8 cellular contexts compared by ENCODE assay signal in the genomic region with DNA sequence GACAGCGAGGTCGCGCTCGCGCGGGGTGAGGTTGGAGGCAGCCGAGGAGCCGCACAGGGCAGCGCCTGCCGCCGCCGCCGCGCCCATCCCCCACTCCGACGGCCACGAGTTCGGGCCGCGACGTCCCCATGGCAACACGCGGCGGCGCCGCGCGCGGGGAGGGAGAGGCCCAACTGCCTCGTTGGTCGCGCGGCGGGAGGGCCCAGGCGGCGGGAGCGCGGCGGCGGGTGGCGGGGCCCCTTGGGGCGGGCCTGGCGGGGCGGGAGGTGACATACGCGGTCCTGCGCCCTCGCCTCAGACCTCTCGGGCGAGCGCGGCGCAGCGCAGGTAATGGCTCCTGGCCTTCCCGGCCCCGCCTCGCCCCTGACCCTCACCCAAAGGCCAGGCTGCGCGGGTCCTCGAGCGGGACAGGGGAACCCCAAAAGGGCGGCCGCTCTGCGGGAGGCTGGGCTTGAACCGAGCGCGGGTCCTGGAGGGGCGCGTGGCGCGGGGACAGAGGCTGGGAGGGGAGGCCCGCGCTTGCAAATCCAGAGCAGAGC. TPM values are rescaled to one million over a fixed set of nuclear protein-coding genes. Genes with fewer than 3 reads are reported as not detected.
A peak's percentile ranks its signal among the peaks of the same experiment; 100 is the strongest.
DNase-seq lines count a peak whose midpoint lies in the region; ATAC-seq and TF ChIP-seq lines count a peak whose summit lies in the region.

Gene DEUP1, plus strand, starts transcription at position 297 of the 539 bp plus-strand sequence. CDS start 1,518 bp downstream, outside the sequence.

- H3K9ac ChIP-seq in ES-I3 (ENCODE audit: low read depth, low read length) (peak within 1 kb of the TSS; percentile 77; the same call in 1 of the 2 replicates), MM.1S (ENCODE audit: low read length) (no peak within 1 kb of the TSS)

- H3K79me2 ChIP-seq in MM.1S (ENCODE audit: low read length), result no peaks in the 10 kb centered on the region

- no peaks in the 10 kb centered on the region; the same call in 1 of the 2 replicates for H3K4me1 ChIP-seq in ES-I3 (ENCODE audit: insufficient read depth, low read length)
- H3K4me1 ChIP-seq in MM.1S (ENCODE audit: low read length), result no peaks in the 10 kb centered on the region
- peaks cover 0 to 4% of the 10 kb centered on the region in 2 donors for H3K4me1 ChIP-seq in right atrium auricular region

- peak within 1 kb of the TSS; percentile 52 for H3K4me3 Mint-ChIP-seq in activated naive CD4-positive, alpha-beta T cell treated with anti-CD3 and anti-CD28 coated beads, Interleukin-2, amount 10 ng/mL, durations not matched to agents 7 days and 5 days

- H3K27ac ChIP-seq in MM.1S (ENCODE audit: low read length) (no peak within 1 kb of the TSS), right atrium auricular region (no peak within 1 kb of the TSS)

- peaks cover 7% of the 10 kb centered on the region for H3K4me1 Mint-ChIP-seq in activated naive CD4-positive, alpha-beta T cell treated with anti-CD3 and anti-CD28 coated beads, Interleukin-2, amount 10 ng/mL, durations not matched to agents 7 days and 5 days

- H3K27ac Mint-ChIP-seq in activated naive CD4-positive, alpha-beta T cell treated with anti-CD3 and anti-CD28 coated beads, Interleukin-2, amount 10 ng/mL, durations not matched to agents 7 days and 5 days, result no peak within 1 kb of the TSS

- H3K9me3 Mint-ChIP-seq in activated naive CD4-positive, alpha-beta T cell treated with anti-CD3 and anti-CD28 coated beads, Interleukin-2, amount 10 ng/mL, durations not matched to agents 7 days and 5 days, result no peaks in the 10 kb centered on the region

- CTCF ChIA-PET in activated naive CD4-positive, alpha-beta T cell treated with anti-CD3 and anti-CD28 coated beads, Interleukin-2, amount 10 ng/mL, durations not matched to agents 7 days and 5 days (lab: Charles Lee), result no interaction called here

- peaks cover 33% of the 10 kb centered on the region for H3K27me3 Mint-ChIP-seq in activated naive CD4-positive, alpha-beta T cell treated with anti-CD3 and anti-CD28 coated beads, Interleukin-2, amount 10 ng/mL, durations not matched to agents 7 days and 5 days

- H3K27me3 ChIP-seq in MM.1S (replicated peaks; ENCODE audit: insufficient read depth, low read length) (no peaks in the 10 kb centered on the region), right atrium auricular region (no peaks in the 10 kb centered on the region)

- H3F3A ChIP-seq in MM.1S (ENCODE audit: insufficient read depth, low read length), result no peaks in the 10 kb centered on the region

- no peaks in the 10 kb centered on the region for H3K9me3 ChIP-seq in ES-I3 (ENCODE audit: control insufficient read depth, insufficient read depth, low read length)
- no peaks in the 10 kb centered on the region for H3K9me3 ChIP-seq in MM.1S (replicated peaks; ENCODE audit: insufficient read depth, low read length)
- no peaks in the 10 kb centered on the region for H3K9me3 ChIP-seq in right atrium auricular region

- H4K20me1 ChIP-seq in MM.1S (ENCODE audit: insufficient read depth, low read length), result no peaks in the 10 kb centered on the region

- no peak within 1 kb of the TSS for H3K4me3 ChIP-seq in MM.1S (ENCODE audit: low read length)
- H3K4me3 ChIP-seq in right atrium auricular region, result peak within 1 kb of the TSS; percentile 14 to 49

- 0 out of 2 replicates have a peak within 1 kb of the TSS, but pooled peaks have one; percentile 23 for H2AFZ ChIP-seq in MM.1S (ENCODE audit: low read length)

- peak; percentile 77 for ATAC-seq in sciatic nerve
- no peak for ATAC-seq in HG03571 (IDR thresholded peaks at IDR 0.05; ENCODE audit: unreplicated experiment)

- no peaks in the 10 kb centered on the region for H3K36me3 ChIP-seq in ES-I3 (ENCODE audit: insufficient read depth, low read length)
- no peaks in the 10 kb centered on the region for H3K36me3 ChIP-seq in MM.1S (replicated peaks; ENCODE audit: insufficient read depth, low read length)
- no peaks in the 10 kb centered on the region for H3K36me3 ChIP-seq in right atrium auricular region

- H3K36me3 Mint-ChIP-seq in activated naive CD4-positive, alpha-beta T cell treated with anti-CD3 and anti-CD28 coated beads, Interleukin-2, amount 10 ng/mL, durations not matched to agents 7 days and 5 days, result no peaks in the 10 kb centered on the region

- DNase-seq in MM.1S (peak; percentile 11), right atrium auricular region (ENCODE audit: low spot score) (no peak), sciatic nerve (ENCODE audit: low spot score) (peak; percentile 59), KBM-7 (no peak)
- peak; percentile 35 for DNase-seq in activated naive CD4-positive, alpha-beta T cell treated with anti-CD3 and anti-CD28 coated beads, Interleukin-2, amount 10 ng/mL, durations not matched to agents 7 days and 5 days
- no peak for DNase-seq in effector CD8-positive, alpha-beta T cell (lab: John Stamatoyannopoulos, UW)

- in situ Hi-C loops in KBM-7 (cut with MboI; ENCODE audit: low pct_unique_long_range_greater_than_20kb, low sequenced_read_pairs), result no loop called here

- H3K4me2 ChIP-seq in MM.1S (ENCODE audit: low read depth, low read length), result no peak within 1 kb of the TSS

- intact Hi-C loops in sciatic nerve (cut with DNase I), result no loop called here

- H3K9me2 ChIP-seq in MM.1S (replicated peaks; ENCODE audit: insufficient read depth, low read length), result no peaks in the 10 kb centered on the region

- TF ChIP-seq CTCF in MM.1S (IDR thresholded peaks at IDR 0.05; ENCODE audit: low read length) (no peak), right atrium auricular region (IDR thresholded peaks at IDR 0.05) (no peak)

RNA-seq across cellular contexts. Expression of gene DEUP1, which starts in this region (rescaled TPM):
- total RNA-seq in right atrium auricular region (not detected), sciatic nerve (not detected)

Comparison
In these comparisons a context has a peak if more than half of its experiments do, and no peak if none do; other contexts are left out.
1. Peak in DNase-seq and ATAC-seq in sciatic nerve; RNA of the gene not detected or under 1 TPM.
2. DNase-seq: peak in MM.1S (single experiment) and activated naive CD4-positive, alpha-beta T cell treated with anti-CD3 and anti-CD28 coated beads, Interleukin-2, amount 10 ng/mL, durations not matched to agents 7 days and 5 days (single experiment); none in right atrium auricular region (single experiment), effector CD8-positive, alpha-beta T cell (single experiment) and KBM-7 (single experiment).